Comparison of ENCODE assay signal across 21 cellular contexts in the genomic region with DNA sequence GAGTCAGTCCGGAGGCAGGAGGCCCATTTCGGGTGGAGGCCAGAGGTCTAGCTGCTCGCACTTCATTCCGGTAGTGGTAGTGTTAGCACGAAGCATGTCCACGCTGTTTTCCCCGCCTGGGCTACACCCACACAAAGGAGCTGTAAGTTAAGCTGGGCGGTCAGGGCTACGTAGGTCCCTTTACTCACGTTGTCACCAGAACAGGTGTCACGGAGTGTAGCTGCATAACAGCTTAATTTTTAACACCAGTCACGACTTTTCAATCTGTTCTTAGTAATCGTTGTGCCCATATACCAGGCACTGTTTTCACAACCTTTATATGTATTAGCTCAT. TPM values are rescaled to one million over a fixed set of nuclear protein-coding genes. Genes with fewer than 3 reads are reported as not detected.
A peak's percentile ranks its signal among the peaks of the same experiment; 100 is the strongest.
DNase-seq lines count a peak whose midpoint lies in the region; ATAC-seq and TF ChIP-seq lines count a peak whose summit lies in the region.
"Had no signal": no experiment of that assay in that cellular context is flagged by ENCODE, and none has a peak within 500 bp of the region (broad histone marks: within the 10 kb centered on the region; RNA-seq: fewer than 3 reads in every experiment).

No MANE protein-coding gene starts in this region.

- no peaks in the 10 kb centered on the region for H3K9me3 ChIP-seq in lower lobe of right lung
- H3K9me3 ChIP-seq: ascending aorta, gastrocnemius medialis, thyroid gland had no signal

- peak; percentile 11 to 32 for ATAC-seq in lower lobe of right lung
- ATAC-seq: gastrocnemius medialis; naive thymus-derived CD8-positive, alpha-beta T cell had no signal

- H3K27ac ChIP-seq in lower lobe of right lung (no peak overlapping the region), rectal smooth muscle tissue (ENCODE audit: low read depth, low read length) (peak overlapping the region; percentile 88), brain microvascular endothelial cell (no peak overlapping the region)
- H3K27ac ChIP-seq: ascending aorta; BLaER1 treated with 17β-estradiol and CSF1 and Interleukin-3, amounts not matched to agents 10 nM and 100 nM; gastrocnemius medialis; thyroid gland had no signal

- TF ChIP-seq CTCF in brain (conservative IDR thresholded peaks at IDR 0.05) (no peak), lower lobe of right lung (IDR thresholded peaks at IDR 0.05) (no peak), brain microvascular endothelial cell (IDR thresholded peaks at IDR 0.05; ENCODE audit: low read depth, low read length, missing control alignments) (no peak)

- peaks cover 13 to 37% (median 16%) of the 10 kb centered on the region in 5 experiments for H3K9me3 Mint-ChIP-seq in brain

- H3K36me3 ChIP-seq in lower lobe of right lung (no peaks in the 10 kb centered on the region), rectal smooth muscle tissue (ENCODE audit: control insufficient read depth, insufficient read depth, low read length) (no peaks in the 10 kb centered on the region), brain microvascular endothelial cell (replicated peaks) (no peaks in the 10 kb centered on the region)
- H3K36me3 ChIP-seq: ascending aorta; BLaER1 treated with 17β-estradiol and CSF1 and Interleukin-3, amounts not matched to agents 10 nM and 100 nM; gastrocnemius medialis; thyroid gland had no signal

- H3K4me3 Mint-ChIP-seq in brain: peak overlapping the region; percentile 32 to 80 (median 37)
- H3K4me3 Mint-ChIP-seq: activated T-helper 1 cell treated with anti-CD3 and anti-CD28 coated beads, Interleukin-12 subunit alpha, Interleukin-12 subunit beta, Interleukin-2, Interleukin-4 antibody, amounts not matched to agents 30 ng/mL and 10 ng/mL and 1 ng/mL, durations not matched to agents 14 hours and 24 hours and 36 hours; naive thymus-derived CD8-positive, alpha-beta T cell had no signal

- H3K27me3 ChIP-seq in lower lobe of right lung (ENCODE audit: low read depth) (peaks cover 56% of the 10 kb centered on the region), rectal smooth muscle tissue (ENCODE audit: control insufficient read depth, insufficient read depth, low read length) (peaks cover 11% of the 10 kb centered on the region), brain microvascular endothelial cell (replicated peaks) (peaks cover 68% of the 10 kb centered on the region)

- intact Hi-C loops in lower lobe of right lung (cut with DNase I): loop anchor here (10.0 kb wide), 1 partner anchor 150 kb away; no protein-coding TSS in a partner anchor

- peaks cover 34% of the 10 kb centered on the region for H3K4me1 Mint-ChIP-seq in brain

- H3K9ac ChIP-seq in rectal smooth muscle tissue (ENCODE audit: low read length): no peak overlapping the region
- H3K9ac ChIP-seq: BLaER1 treated with 17β-estradiol and CSF1 and Interleukin-3, amounts not matched to agents 10 nM and 100 nM had no signal

- H3K4me3 ChIP-seq in lower lobe of right lung: no peak overlapping the region
- peak overlapping the region; percentile 54 for H3K4me3 ChIP-seq in rectal smooth muscle tissue (ENCODE audit: low read length)
- H3K4me3 ChIP-seq in brain microvascular endothelial cell (ENCODE audit: low read depth, low read length): no peak overlapping the region

- H3K27ac Mint-ChIP-seq in brain: no peak overlapping the region
- H3K27ac Mint-ChIP-seq: activated T-helper 1 cell treated with anti-CD3 and anti-CD28 coated beads, Interleukin-12 subunit alpha, Interleukin-12 subunit beta, Interleukin-2, Interleukin-4 antibody, amounts not matched to agents 30 ng/mL and 10 ng/mL and 1 ng/mL, durations not matched to agents 14 hours and 24 hours and 36 hours; naive thymus-derived CD8-positive, alpha-beta T cell had no signal

- peaks cover 100% of the 10 kb centered on the region for H3K27me3 Mint-ChIP-seq in brain

- H3K4me1 ChIP-seq in lower lobe of right lung (peaks cover 12% of the 10 kb centered on the region), rectal smooth muscle tissue (ENCODE audit: control insufficient read depth, insufficient read depth, low read length) (peaks cover 8% of the 10 kb centered on the region)
- H3K4me1 ChIP-seq: BLaER1 treated with 17β-estradiol and CSF1 and Interleukin-3, amounts not matched to agents 10 nM and 100 nM; gastrocnemius medialis had no signal

- DNase-seq in D341Med (ENCODE audit: low spot score) (peak; percentile 18), lower lobe of right lung (no peak), HuH-7.5 (ENCODE audit: low spot score) (no peak), A172 (ENCODE audit: low spot score) (no peak), brain microvascular endothelial cell (no peak)
- no peak for DNase-seq in stimulated activated CD4-positive, alpha-beta T cell treated with anti-CD3 and anti-CD28 coated beads, Interleukin-15, amount 100 ng/mL, for 24 hours
- DNase-seq: activated CD4-positive, alpha-beta T cell treated with anti-CD3 and anti-CD28 coated beads for 4 hours; activated naive CD4-positive, alpha-beta T cell treated with anti-CD3 and anti-CD28 coated beads, Interleukin-2, amount 50 U/mL, for 16 hours; cerebellar nuclear complex; effector CD8-positive, alpha-beta T cell; gastrocnemius medialis; mammary epithelial cell; naive thymus-derived CD8-positive, alpha-beta T cell; NCI-H1694; stimulated activated naive CD4-positive, alpha-beta T cell treated with Interleukin-2 at 50 U/mL for 16 hours; thyroid gland had no signal

- in situ Hi-C loops in brain microvascular endothelial cell (cut with HindIII; ENCODE audit: low pct_ligation_motif_present, low sequenced_read_pairs): loop anchor here (25.0 kb wide), 1 partner anchor 542 kb away; no protein-coding TSS in a partner anchor

- no peaks in the 10 kb centered on the region for H3K36me3 Mint-ChIP-seq in brain

RNA-seq across cellular contexts. Expression of gene HLX, which starts 15.6 kb away (rescaled TPM):
- polyA plus RNA-seq in brain (ENCODE audit: insufficient read depth, low read depth, low replicate concordance): 1.8 TPM
- total RNA-seq in lower lobe of right lung: 18.5 TPM
- total RNA-seq in A172 (2014; rRNA removed; shearing (Covaris generic)): 3.7 and 5.3 TPM in 2 replicates
- polyA plus RNA-seq: naive thymus-derived CD8-positive, alpha-beta T cell had no signal
